Comparison of ENCODE assay signal across 19 cellular contexts in the genomic region with DNA sequence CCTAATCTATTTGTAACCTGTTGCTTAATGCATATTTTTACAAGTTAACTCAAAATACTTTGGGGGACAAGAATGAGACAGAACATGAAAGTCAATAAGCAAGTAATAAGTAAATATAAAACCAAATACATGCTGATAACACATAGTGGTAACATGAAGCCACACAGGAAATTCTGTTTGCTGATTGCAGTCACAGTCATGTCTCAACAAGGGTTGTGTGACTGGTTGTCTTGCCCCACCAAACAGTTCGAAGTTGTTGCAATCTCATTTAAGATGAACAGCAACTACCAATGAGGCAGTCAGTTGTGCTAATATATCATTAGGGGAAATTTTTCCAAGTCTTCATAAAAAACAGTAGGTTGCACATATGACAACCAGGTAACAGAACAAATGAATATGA.
"Had no signal": no experiment of that assay in that cellular context is flagged by ENCODE, and none has a peak within 500 bp of the region (broad histone marks: within the 10 kb centered on the region; RNA-seq: fewer than 3 reads in every experiment).

No MANE protein-coding gene starts in this region.

- ATAC-seq: activated naive CD4-positive, alpha-beta T cell treated with anti-CD3 and anti-CD28 coated beads, Interleukin-2, amount 50 U/mL, for 72 hours; activated T-cell treated with anti-CD3 and anti-CD28 coated beads, Interleukin-2, amount 50 U/mL, for 72 hours; left lung; lower lobe of right lung; natural killer cell treated with Interleukin-12 subunit alpha and Interleukin-12 subunit beta and Interleukin-15 and Interleukin-18, amount 100 ng/mL, for 72 hours; right lobe of liver had no signal

- H3K4me3 ChIP-seq: breast epithelium, esophagus squamous epithelium, left lung, lower lobe of right lung, right lobe of liver, vagina had no signal

- H3K27ac ChIP-seq: breast epithelium, esophagus squamous epithelium, left lung, lower lobe of right lung, right lobe of liver, vagina, VCaP had no signal

- H3K9me3 ChIP-seq: breast epithelium, esophagus squamous epithelium, left lung, lower lobe of right lung, right lobe of liver, vagina had no signal

- DNase-seq: activated CD4-positive, alpha-beta T cell treated with anti-CD3 and anti-CD28 coated beads for 4 hours; activated CD4-positive, alpha-beta T cell treated with anti-CD3 and anti-CD28 coated beads, Interleukin-2, amount 50 U/mL, for 4 hours; activated naive CD4-positive, alpha-beta T cell; activated T-cell treated with anti-CD3 and anti-CD28 coated beads for 4 hours; activated T-cell treated with anti-CD3 and anti-CD28 coated beads, Interleukin-2, amount 50 U/mL, for 72 hours; endodermal cell; esophagus squamous epithelium; left lung; lower lobe of right lung; mesendoderm; right lobe of liver; stimulated activated CD4-positive, alpha-beta T cell treated with anti-CD3 and anti-CD28 coated beads, Interleukin-2, amount 100 ng/mL, for 48 hours; stimulated activated naive CD4-positive, alpha-beta T cell treated with Interleukin-2 at 50 U/mL for 16 hours; trophoblast cell had no signal

- H3K36me3 ChIP-seq: breast epithelium, esophagus squamous epithelium, left lung, lower lobe of right lung, right lobe of liver, vagina had no signal

- H3K4me1 ChIP-seq: breast epithelium, esophagus squamous epithelium, left lung, lower lobe of right lung, right lobe of liver, vagina had no signal

- H3K27me3 ChIP-seq: breast epithelium, esophagus squamous epithelium, right lobe of liver, vagina had no signal
